8 cellular contexts compared by ENCODE assay signal in genomic region chr7:24825931-24826661, GRCh38.
A peak's percentile ranks its signal among the peaks of the same experiment; 100 is the strongest.
DNase-seq lines count a peak whose midpoint lies in the region; ATAC-seq lines count a peak whose summit lies in the region.

No MANE protein-coding gene starts in this region.

- peak overlapping the region; percentile 19; the same call in 1 of the 2 replicates for H3K27ac ChIP-seq in ACC112 (ENCODE audit: low read depth, low read length)

- no peaks in the 10 kb centered on the region for H3K36me3 ChIP-seq in ACC112 (ENCODE audit: insufficient read depth, low read length)

- intact Hi-C loops in posterior vena cava (cut with DNase I) = loop anchor here in 1 of 2 donors (5.0 kb wide), 1 partner anchor 151 kb away; no protein-coding TSS in a partner anchor

- POLR2A ChIA-PET in activated naive CD8-positive, alpha-beta T cell treated with anti-CD3 and anti-CD28 coated beads, Interleukin-2, amount 10 ng/mL, durations not matched to agents 7 days and 5 days (lab: Charles Lee) = interaction anchor here (0.5 to 2.5 kb wide), 7 partner anchors 10 to 299 kb away, joined by 3 to 17 read pairs (median 4); partner anchors contain the start of genes CYCS and OSBPL3

- H3K36me3 Mint-ChIP-seq in activated naive CD8-positive, alpha-beta T cell treated with anti-CD3 and anti-CD28 coated beads, Interleukin-2, amount 10 ng/mL, durations not matched to agents 7 days and 5 days = peaks cover 54% of the 10 kb centered on the region

- H2AFZ ChIP-seq in ACC112 (ENCODE audit: low read length, unreplicated experiment) = no peak overlapping the region

- no peaks in the 10 kb centered on the region for H3K79me2 ChIP-seq in ACC112 (ENCODE audit: control insufficient read depth, insufficient read depth, low read length, unreplicated experiment)

- peak; percentile 70 for DNase-seq in HPDE6-E6E7 (ENCODE audit: extremely low spot score)
- peak; percentile 41 for DNase-seq in activated naive CD8-positive, alpha-beta T cell treated with anti-CD3 and anti-CD28 coated beads, Interleukin-2, amount 10 ng/mL, durations not matched to agents 7 days and 5 days
- DNase-seq in kidney tubule cell (ENCODE audit: low spot score) = peak; percentile 87
- DNase-seq in posterior vena cava (ENCODE audit: low spot score) = no peak
- DNase-seq in DMS 273 (lab: John Stamatoyannopoulos, UW; ENCODE audit: unreplicated experiment) = no peak
- no peak for DNase-seq in midbrain (lab: John Stamatoyannopoulos, UW)

- peak overlapping the region; percentile 38; the same call in 1 of the 2 replicates for H3K4me3 ChIP-seq in ACC112 (ENCODE audit: low read depth, low read length)

- peaks cover 69% of the 10 kb centered on the region for H3K4me1 Mint-ChIP-seq in activated naive CD8-positive, alpha-beta T cell treated with anti-CD3 and anti-CD28 coated beads, Interleukin-2, amount 10 ng/mL, durations not matched to agents 7 days and 5 days

- no peaks in the 10 kb centered on the region for H3K27me3 Mint-ChIP-seq in activated naive CD8-positive, alpha-beta T cell treated with anti-CD3 and anti-CD28 coated beads, Interleukin-2, amount 10 ng/mL, durations not matched to agents 7 days and 5 days

- H3K4me1 ChIP-seq in ACC112 (ENCODE audit: control insufficient read depth, insufficient read depth, low read length, unreplicated experiment) = peaks cover 53% of the 10 kb centered on the region

- H3K4me3 Mint-ChIP-seq in activated naive CD8-positive, alpha-beta T cell treated with anti-CD3 and anti-CD28 coated beads, Interleukin-2, amount 10 ng/mL, durations not matched to agents 7 days and 5 days = peak overlapping the region; percentile 70

- H3K27ac Mint-ChIP-seq in activated naive CD8-positive, alpha-beta T cell treated with anti-CD3 and anti-CD28 coated beads, Interleukin-2, amount 10 ng/mL, durations not matched to agents 7 days and 5 days = peak overlapping the region; percentile 90

- peak; percentile 20 for ATAC-seq in activated naive CD8-positive, alpha-beta T cell treated with anti-CD3 and anti-CD28 coated beads, Interleukin-2, amount 10 ng/mL, durations not matched to agents 7 days and 5 days (ENCODE audit: low read depth)
- no peak for ATAC-seq in GM18498 (IDR thresholded peaks at IDR 0.05; ENCODE audit: unreplicated experiment)

- H3K27me3 ChIP-seq in ACC112 (ENCODE audit: insufficient read depth, low read length) = no peaks in the 10 kb centered on the region

- no peaks in the 10 kb centered on the region for H3K9me3 Mint-ChIP-seq in activated naive CD8-positive, alpha-beta T cell treated with anti-CD3 and anti-CD28 coated beads, Interleukin-2, amount 10 ng/mL, durations not matched to agents 7 days and 5 days

Comparison
In these comparisons a context has a peak if more than half of its experiments do, and no peak if none do; other contexts are left out.
1. DNase-seq: peak in HPDE6-E6E7 (single experiment), activated naive CD8-positive, alpha-beta T cell treated with anti-CD3 and anti-CD28 coated beads, Interleukin-2, amount 10 ng/mL, durations not matched to agents 7 days and 5 days (single experiment) and kidney tubule cell (single experiment); none in posterior vena cava (single experiment), DMS 273 (single experiment) and midbrain (single experiment).